In genomic region chr7:100753750-100754149, GRCh38 we compare ENCODE assay signal across 23 cellular contexts. TPM values are rescaled to one million over a fixed set of nuclear protein-coding genes. Genes with fewer than 3 reads are reported as not detected.
"Had no signal": no experiment of that assay in that cellular context is flagged by ENCODE, and none has a peak within 500 bp of the region (broad histone marks: within the 10 kb centered on the region; RNA-seq: fewer than 3 reads in every experiment).

No MANE protein-coding gene starts in this region.

- H2AFZ ChIP-seq: hepatocyte had no signal

- H3K9me3 ChIP-seq: ascending aorta, esophagus muscularis mucosa, sigmoid colon, thyroid gland, upper lobe of right lung had no signal

- ATAC-seq: activated T-cell treated with anti-CD3 and anti-CD28 coated beads, Interleukin-2, amount 50 U/mL, for 72 hours; natural killer cell treated with Interleukin-12 subunit alpha and Interleukin-12 subunit beta and Interleukin-15 and Interleukin-18, amount 100 ng/mL, for 72 hours; stimulated activated naive CD8-positive, alpha-beta T cell treated with anti-CD3 and anti-CD28 coated beads, Interleukin-15, Interleukin-2, amounts not matched to agents 100 U/mL and 50 U/mL, for 24 hours; T-helper 17 cell; upper lobe of right lung had no signal

- H3K4me1 ChIP-seq: ascending aorta, esophagus muscularis mucosa, sigmoid colon, thyroid gland, upper lobe of right lung had no signal

- DNase-seq: activated CD4-positive, alpha-beta memory T cell treated with anti-CD3 and anti-CD28 coated beads, Interleukin-2, amount 10 ng/mL, durations not matched to agents 7 days and 5 days; activated effector memory CD4-positive, alpha-beta T cell treated with anti-CD3 and anti-CD28 coated beads, Interleukin-2, amount 50 U/mL, for 16 hours; activated T-cell treated with anti-CD3 and anti-CD28 coated beads, Interleukin-2, amount 50 U/mL, for 72 hours; brain microvascular endothelial cell; central memory CD4-positive, alpha-beta T cell; foreskin melanocyte; immature natural killer cell; retina; sigmoid colon; stimulated activated CD4-positive, alpha-beta T cell treated with anti-CD3 and anti-CD28 coated beads, Interleukin-4, amount 100 ng/mL, for 4 hours; stimulated activated naive CD8-positive, alpha-beta T cell treated with anti-CD3 and anti-CD28 coated beads, Interleukin-15, Interleukin-2, amounts not matched to agents 100 U/mL and 50 U/mL, for 24 hours; substantia nigra; SW 1271; T-helper 17 cell; thyroid gland; upper lobe of right lung had no signal

- FAIRE-seq: colon had no signal

- H3K27ac ChIP-seq: ascending aorta, brain microvascular endothelial cell, esophagus muscularis mucosa, hepatocyte, sigmoid colon, thyroid gland, upper lobe of right lung had no signal

- H3K4me2 ChIP-seq: hepatocyte had no signal

- H3K27me3 ChIP-seq: ascending aorta, thyroid gland had no signal

- H3K79me2 ChIP-seq: hepatocyte had no signal

- H3K36me3 ChIP-seq: ascending aorta, brain microvascular endothelial cell, esophagus muscularis mucosa, sigmoid colon, thyroid gland, upper lobe of right lung had no signal

- H3K4me3 ChIP-seq: ascending aorta, esophagus muscularis mucosa, hepatocyte, sigmoid colon, thyroid gland, upper lobe of right lung had no signal

RNA-seq across cellular contexts. Expression of gene ZAN, which starts 20.4 kb away (rescaled TPM):
- total RNA-seq: activated CD4-positive, alpha-beta memory T cell treated with anti-CD3 and anti-CD28 coated beads, Interleukin-2, amount 10 ng/mL, durations not matched to agents 7 days and 5 days; activated T-cell treated with anti-CD3 and anti-CD28 coated beads, Interleukin-2, amount 50 U/mL, for 72 hours; ascending aorta; esophagus muscularis mucosa; hepatocyte; natural killer cell treated with Interleukin-12 subunit alpha and Interleukin-12 subunit beta and Interleukin-15 and Interleukin-18, amount 100 ng/mL, for 72 hours; osteocyte; progenitor cell of endocrine pancreas; sigmoid colon; T-helper 17 cell; upper lobe of right lung had no signal
- polyA plus RNA-seq: hepatocyte, immature natural killer cell, sigmoid colon had no signal

RNA-seq across cellular contexts. Expression of gene EPO, which starts 33.5 kb away (rescaled TPM):
- total RNA-seq: activated CD4-positive, alpha-beta memory T cell treated with anti-CD3 and anti-CD28 coated beads, Interleukin-2, amount 10 ng/mL, durations not matched to agents 7 days and 5 days; ascending aorta; esophagus muscularis mucosa; natural killer cell treated with Interleukin-12 subunit alpha and Interleukin-12 subunit beta and Interleukin-15 and Interleukin-18, amount 100 ng/mL, for 72 hours; osteocyte; sigmoid colon; T-helper 17 cell; thyroid gland; upper lobe of right lung had no signal
- polyA plus RNA-seq: hepatocyte, immature natural killer cell, sigmoid colon had no signal
